1 cellular context compared by ENCODE assay signal in genomic region chr1:43974443-43975248, GRCh38.
TF ChIP-seq lines count a peak whose summit lies in the region.

Gene ATP6V0B (plus strand): TSS chr1:43974960. CDS start chr1:43975041, 81 bp downstream.

TF ChIP-seq in HepG2, 621 proteins besides CTCF, POLR2A, EP300 and RAD21 (continued from another document):
- TF ChIP-seq ZNF407 (CRISPR knock-in tag; IDR thresholded peaks at IDR 0.05; ENCODE audit: not compliant biosample characterization) (peak; percentile 77), ZNF282 (IDR thresholded peaks at IDR 0.05; ENCODE audit: partially characterized antibody) (no peak), ZFP90 (CRISPR knock-in tag; IDR thresholded peaks at IDR 0.05; ENCODE audit: borderline replicate concordance) (no peak; the same call in 1 of the 2 replicates), ZFP82 (CRISPR knock-in tag; IDR thresholded peaks at IDR 0.05; ENCODE audit: borderline replicate concordance) (peak; percentile 79), ZBTB8A (CRISPR knock-in tag; IDR thresholded peaks at IDR 0.05; ENCODE audit: borderline replicate concordance, low read depth) (no peak), PAX8 (CRISPR knock-in tag; IDR thresholded peaks at IDR 0.05; ENCODE audit: borderline replicate concordance) (no peak), GTF3A (CRISPR knock-in tag; conservative IDR thresholded peaks at IDR 0.05) (no peak), ZNF891 (CRISPR knock-in tag; IDR thresholded peaks at IDR 0.05) (peak; percentile 54), SNAPC5 (CRISPR knock-in tag; IDR thresholded peaks at IDR 0.05; ENCODE audit: borderline replicate concordance) (no peak), FOXK2 (IDR thresholded peaks at IDR 0.05) (no peak), UBTF (CRISPR knock-in tag; IDR thresholded peaks at IDR 0.05) (peak; percentile 81), DNMT1 (CRISPR knock-in tag; IDR thresholded peaks at IDR 0.05) (no peak), RXRB (CRISPR knock-in tag; IDR thresholded peaks at IDR 0.05; ENCODE audit: borderline replicate concordance) (no peak; the same call in 1 of the 2 replicates), NR1H2 (CRISPR knock-in tag; IDR thresholded peaks at IDR 0.05; ENCODE audit: borderline replicate concordance, low read depth) (no peak; the same call in 1 of the 2 replicates), ZBTB21 (CRISPR knock-in tag; IDR thresholded peaks at IDR 0.05) (0 out of 2 replicates have a peak, but pooled peaks have one; percentile 19), ZNF552 (CRISPR knock-in tag; IDR thresholded peaks at IDR 0.05; ENCODE audit: borderline replicate concordance) (no peak), RARA (CRISPR knock-in tag; IDR thresholded peaks at IDR 0.05) (peak; percentile 18; the same call in 1 of the 2 replicates)
